21 cellular contexts compared by ENCODE assay signal in the genomic region with DNA sequence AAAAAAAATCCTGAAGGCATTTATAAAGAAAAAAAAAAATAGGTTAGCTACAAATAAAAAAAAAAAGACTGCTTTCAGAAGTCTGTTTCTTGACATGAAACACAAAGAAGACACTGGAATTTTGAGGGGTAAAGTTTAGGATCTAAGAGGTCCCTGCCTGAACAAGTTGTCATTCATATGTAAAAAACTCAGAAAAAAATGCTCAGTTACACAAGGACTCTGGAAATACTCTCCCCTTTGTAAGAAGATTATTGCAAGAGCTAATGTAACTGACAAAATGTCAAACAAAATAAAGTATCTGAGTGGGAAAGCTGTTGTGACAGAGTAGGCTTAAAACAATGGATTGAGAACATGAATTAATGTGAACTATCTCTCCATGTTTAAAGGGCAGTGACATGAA.
DNase-seq lines count a peak whose midpoint lies in the region; ATAC-seq, FAIRE-seq and TF ChIP-seq lines count a peak whose summit lies in the region.
"Had no signal": no experiment of that assay in that cellular context is flagged by ENCODE, and none has a peak within 500 bp of the region (broad histone marks: within the 10 kb centered on the region; RNA-seq: fewer than 3 reads in every experiment).

No MANE protein-coding gene starts in this region.

- FAIRE-seq in GM19239 (lab: Jason Lieb, UNC) (no peak), frontal cortex (lab: Jason Lieb, UNC) (no peak)
- FAIRE-seq: A549, D721Med, G401.6, GM12891 had no signal

- DNase-seq in GM23338 (ENCODE audit: low spot score) = no peak
- DNase-seq in neuronal stem cell (ENCODE audit: low spot score) = no peak
- DNase-seq in GM19239 (ENCODE audit: insufficient read length, low spot score) = no peak
- DNase-seq in frontal cortex (ENCODE audit: low spot score in 2 of 2) = no peak
- DNase-seq in HuH-7.5 (ENCODE audit: low spot score) = no peak
- DNase-seq: AML-193; Caco-2; Calu3; CD4-positive, alpha-beta T cell; CD8-positive, alpha-beta T cell; DMS79 treated with DMSO at 0.1 percent for 48 hours; GF-D8 had no signal

- no peak overlapping the region for H3K9ac ChIP-seq in neural cell (ENCODE audit: low read length)
- no peak overlapping the region for H3K9ac ChIP-seq in neuronal stem cell (ENCODE audit: low read depth, low read length, poor library complexity)
- H3K9ac ChIP-seq: BLaER1 treated with 17β-estradiol and CSF1 and Interleukin-3, amounts not matched to agents 10 nM and 100 nM had no signal

- H3K27me3 Mint-ChIP-seq in GM23338 (ENCODE audit: insufficient read depth, low read depth, poor library complexity) = peaks cover 2% of the 10 kb centered on the region
- H3K27me3 Mint-ChIP-seq: B cell; CD4-positive, alpha-beta T cell had no signal

- H3K4me2 ChIP-seq in GM23338 = no peak overlapping the region
- no peak overlapping the region for H3K4me2 ChIP-seq in neural cell (ENCODE audit: low read length)
- no peak overlapping the region for H3K4me2 ChIP-seq in neuronal stem cell (ENCODE audit: insufficient read depth, low read length, poor library complexity, severe bottlenecking)
- H3K4me2 ChIP-seq: A549; BLaER1 treated with 17β-estradiol and CSF1 and Interleukin-3, amounts not matched to agents 10 nM and 100 nM had no signal

- TF ChIP-seq EP300 in neural cell (conservative IDR thresholded peaks at IDR 0.05; ENCODE audit: poor library complexity, severe bottlenecking) = peak; percentile 63

- no peak overlapping the region for H2BK12ac ChIP-seq in neuronal stem cell (ENCODE audit: low read length)

- H3K4me3 Mint-ChIP-seq in GM23338 = no peak overlapping the region
- H3K4me3 Mint-ChIP-seq: B cell; CD4-positive, alpha-beta T cell; CD8-positive, alpha-beta T cell had no signal

- H3K23ac ChIP-seq in neuronal stem cell (ENCODE audit: low read depth, low read length, poor library complexity) = no peak overlapping the region

- no peaks in the 10 kb centered on the region for H3K36me3 ChIP-seq in GM23338 (ENCODE audit: insufficient read depth)
- H3K36me3 ChIP-seq in neural cell (ENCODE audit: insufficient read depth, low read length) = no peaks in the 10 kb centered on the region
- H3K36me3 ChIP-seq in neuronal stem cell (replicated peaks in 1 of 2; ENCODE audit: control insufficient read depth in 2 of 2, insufficient read depth in 2 of 2, low read length in 2 of 2) = no peaks in the 10 kb centered on the region
- H3K36me3 ChIP-seq: BLaER1 treated with 17β-estradiol and CSF1 and Interleukin-3, amounts not matched to agents 10 nM and 100 nM had no signal

- H3K18ac ChIP-seq in neuronal stem cell (ENCODE audit: low read length) = no peak overlapping the region

- no peak overlapping the region for H3K14ac ChIP-seq in neuronal stem cell (ENCODE audit: low read length)

- no peak overlapping the region for H2BK15ac ChIP-seq in neuronal stem cell (ENCODE audit: low read length)

- H4K20me1 ChIP-seq in GM23338 (replicated peaks; ENCODE audit: insufficient read depth) = no peaks in the 10 kb centered on the region
- no peaks in the 10 kb centered on the region for H4K20me1 ChIP-seq in neural cell (ENCODE audit: insufficient read depth)
- H4K20me1 ChIP-seq: BLaER1 treated with 17β-estradiol and CSF1 and Interleukin-3, amounts not matched to agents 10 nM and 100 nM had no signal

- no peaks in the 10 kb centered on the region for H3K79me1 ChIP-seq in neuronal stem cell (ENCODE audit: low read depth, low read length)

- H3K9me2 ChIP-seq in GM23338 (ENCODE audit: insufficient read depth) = no peaks in the 10 kb centered on the region; the same call in none of the 2 replicates
- no peaks in the 10 kb centered on the region for H3K9me2 ChIP-seq in neural cell (ENCODE audit: insufficient read depth, low read length)

- peak overlapping the region; percentile 9; the same call in 1 of the 2 replicates for H3K27ac Mint-ChIP-seq in GM23338
- H3K27ac Mint-ChIP-seq: B cell; CD4-positive, alpha-beta T cell; CD8-positive, alpha-beta T cell had no signal

- no peak for TF ChIP-seq CTCF in GM23338 (conservative IDR thresholded peaks at IDR 0.05; ENCODE audit: low read depth in 2 of 2)
- TF ChIP-seq CTCF in neural cell (IDR thresholded peaks at IDR 0.05; ENCODE audit: poor library complexity, severe bottlenecking) = no peak

- H3K79me2 ChIP-seq in GM23338 (replicated peaks; ENCODE audit: insufficient read depth) = no peaks in the 10 kb centered on the region
- no peaks in the 10 kb centered on the region for H3K79me2 ChIP-seq in neural cell (replicated peaks; ENCODE audit: insufficient read depth, low read length)

- H3K27me3 ChIP-seq in GM23338 (ENCODE audit: insufficient read depth) = no peaks in the 10 kb centered on the region
- no peaks in the 10 kb centered on the region for H3K27me3 ChIP-seq in neural cell (ENCODE audit: insufficient read depth, low read depth, low read length)
- no peaks in the 10 kb centered on the region for H3K27me3 ChIP-seq in neuronal stem cell (ENCODE audit: control insufficient read depth in 3 of 3, insufficient read depth in 3 of 3, low read depth in 1 of 3, low read length in 3 of 3)
- H3K27me3 ChIP-seq: BLaER1 treated with 17β-estradiol and CSF1 and Interleukin-3, amounts not matched to agents 10 nM and 100 nM had no signal

- H3K36me3 Mint-ChIP-seq in GM23338 (ENCODE audit: low read depth) = no peaks in the 10 kb centered on the region
- H3K36me3 Mint-ChIP-seq: CD8-positive, alpha-beta T cell had no signal

- no peak for TF ChIP-seq RAD21 in neural cell (conservative IDR thresholded peaks at IDR 0.05)

- no peak overlapping the region for H2AFZ ChIP-seq in GM23338
- H2AFZ ChIP-seq in neural cell (ENCODE audit: low read depth, low read length) = no peak overlapping the region
- H2AFZ ChIP-seq in neuronal stem cell (ENCODE audit: low read length) = peak overlapping the region; percentile 5

- no peak overlapping the region for H2BK120ac ChIP-seq in neuronal stem cell (ENCODE audit: low read depth, low read length)

- H3K9me3 Mint-ChIP-seq in GM23338 = no peaks in the 10 kb centered on the region

- H3K27ac ChIP-seq in GM23338 (ENCODE audit: low read depth) (no peak overlapping the region), neural cell (ENCODE audit: low read length) (no peak overlapping the region), neuronal stem cell (replicated peaks; ENCODE audit: low read length) (no peak overlapping the region)
- H3K27ac ChIP-seq: 22Rv1; A549; BLaER1 treated with 17β-estradiol and CSF1 and Interleukin-3, amounts not matched to agents 10 nM and 100 nM; C4-2B had no signal

- no peaks in the 10 kb centered on the region for H3F3A ChIP-seq in GM23338 (replicated peaks; ENCODE audit: low read depth)
- no peaks in the 10 kb centered on the region for H3F3A ChIP-seq in neural cell (ENCODE audit: insufficient read depth, low read length, poor library complexity, severe bottlenecking)

- no peak overlapping the region for H4K91ac ChIP-seq in neuronal stem cell (ENCODE audit: low read depth, low read length, poor library complexity)

- H2BK5ac ChIP-seq in neuronal stem cell (ENCODE audit: low read length) = no peak overlapping the region

- H3K9me3 ChIP-seq in neural cell (ENCODE audit: low read length) = no peaks in the 10 kb centered on the region
- no peaks in the 10 kb centered on the region for H3K9me3 ChIP-seq in neuronal stem cell (replicated peaks in 1 of 2; ENCODE audit: control insufficient read depth in 2 of 2, insufficient read depth in 1 of 2, low read depth in 1 of 2, low read length in 2 of 2)
- H3K9me3 ChIP-seq: A549; BLaER1 treated with 17β-estradiol and CSF1 and Interleukin-3, amounts not matched to agents 10 nM and 100 nM; Caco-2 had no signal

- no peak for ATAC-seq in GM23338
- ATAC-seq: A549; CD8-positive, alpha-beta T cell had no signal

- H3K4me1 ChIP-seq in GM23338 (ENCODE audit: insufficient read depth) (no peaks in the 10 kb centered on the region; the same call in 1 of the 2 replicates), neuronal stem cell (ENCODE audit: control insufficient read depth in 2 of 2, insufficient read depth in 1 of 2, low read depth in 1 of 2, low read length in 2 of 2) (peaks cover 0 to 9% of the 10 kb centered on the region in 2 donors)
- H3K4me1 ChIP-seq: A549; BLaER1 treated with 17β-estradiol and CSF1 and Interleukin-3, amounts not matched to agents 10 nM and 100 nM; Caco-2 had no signal

- no peak overlapping the region for H2AK5ac ChIP-seq in neuronal stem cell (ENCODE audit: low read depth, low read length)

- H3K4ac ChIP-seq in neuronal stem cell (ENCODE audit: low read length) = no peak overlapping the region

- no peak overlapping the region for H3K4me3 ChIP-seq in GM23338
- no peak overlapping the region for H3K4me3 ChIP-seq in neural cell (ENCODE audit: low read length)
- no peak overlapping the region for H3K4me3 ChIP-seq in neuronal stem cell (ENCODE audit: low read length in 2 of 2)
- H3K4me3 ChIP-seq: A549; BLaER1 treated with 17β-estradiol and CSF1 and Interleukin-3, amounts not matched to agents 10 nM and 100 nM had no signal

- peaks cover 10% of the 10 kb centered on the region; the same call in 2 of the 3 replicates for H3K4me1 Mint-ChIP-seq in GM23338
- H3K4me1 Mint-ChIP-seq: B cell had no signal

- H4K8ac ChIP-seq in neuronal stem cell (ENCODE audit: low read depth, low read length) = no peak overlapping the region

TF ChIP-seq in GM23338, 12 proteins besides CTCF, POLR2A, EP300 and RAD21 (continues in another document):
- TF ChIP-seq EZH2phosphoT487 (IDR thresholded peaks at IDR 0.05; ENCODE audit: unreplicated experiment) = no peak
- no peak for TF ChIP-seq POLR2AphosphoS5 (IDR thresholded peaks at IDR 0.05; ENCODE audit: low read depth)
- no peak for TF ChIP-seq STAT1 (IDR thresholded peaks at IDR 0.05; ENCODE audit: unreplicated experiment)
- no peak for TF ChIP-seq ZNF114 (CRISPR knock-in tag; IDR thresholded peaks at IDR 0.05)
- no peak for TF ChIP-seq NANOG (IDR thresholded peaks at IDR 0.05; ENCODE audit: borderline replicate concordance)
- TF ChIP-seq JUNB (IDR thresholded peaks at IDR 0.05; ENCODE audit: unreplicated experiment) = no peak
- no peak for TF ChIP-seq ZNF331 (CRISPR knock-in tag; IDR thresholded peaks at IDR 0.05; ENCODE audit: low read depth)
- TF ChIP-seq CREB1 (CRISPR knock-in tag; IDR thresholded peaks at IDR 0.05; ENCODE audit: low read depth) = no peak
